ENCODE assay signal across 11 cellular contexts in the genomic region with DNA sequence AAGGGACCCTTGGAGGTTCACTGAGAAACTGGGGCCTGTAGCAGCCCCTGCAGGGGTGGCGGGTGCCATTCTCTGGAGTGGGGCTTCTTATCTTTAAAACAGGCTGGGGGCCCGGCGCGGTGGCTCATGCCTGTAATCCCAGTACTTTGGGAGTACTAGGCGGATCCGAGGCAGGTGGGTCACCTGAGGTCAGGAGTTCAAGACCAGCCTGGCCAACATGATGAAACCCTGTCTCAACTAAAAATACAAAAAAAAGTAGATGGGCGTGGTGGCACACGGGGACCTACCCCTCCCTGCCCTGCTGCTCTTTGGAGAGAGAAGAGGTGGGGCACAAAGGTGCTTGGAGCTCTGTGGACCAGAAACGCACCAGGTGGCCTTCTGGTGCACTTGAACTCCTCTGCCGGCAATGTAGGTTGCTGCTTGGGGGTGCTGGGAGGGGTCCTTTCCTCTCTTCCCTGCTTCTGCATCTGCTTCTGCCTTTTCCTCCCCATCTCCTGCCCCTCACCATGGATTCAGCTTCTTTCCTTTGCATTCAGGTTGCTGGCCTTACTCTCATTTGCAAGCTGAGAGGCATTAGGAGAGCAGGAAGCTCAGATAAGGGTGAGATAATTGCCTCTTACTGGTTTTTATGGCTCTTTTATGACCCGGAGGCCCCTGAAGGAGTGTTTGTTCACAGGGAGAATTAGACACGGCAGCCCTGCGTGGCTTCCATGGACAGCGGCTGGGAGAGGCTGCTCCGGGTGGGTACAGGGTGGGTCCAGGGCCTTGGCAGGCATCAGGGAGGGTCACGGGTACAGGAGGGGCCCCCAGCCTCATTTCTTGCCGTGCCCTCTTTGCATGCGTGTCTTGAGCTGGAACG. TPM values are rescaled to one million over a fixed set of nuclear protein-coding genes. Genes with fewer than 3 reads are reported as not detected.
DNase-seq lines count a peak whose midpoint lies in the region; ATAC-seq, FAIRE-seq and TF ChIP-seq lines count a peak whose summit lies in the region.
"Had no signal": no experiment of that assay in that cellular context is flagged by ENCODE, and none has a peak within 500 bp of the region (broad histone marks: within the 10 kb centered on the region; RNA-seq: fewer than 3 reads in every experiment).

No MANE protein-coding gene starts in this region.

- no peak overlapping the region for H3K4ac ChIP-seq in mesenchymal stem cell (ENCODE audit: low read depth in 1 of 2, low read length in 2 of 2)

- no peak overlapping the region for H3K14ac ChIP-seq in mesenchymal stem cell (ENCODE audit: low read length in 2 of 2)

- H2BK12ac ChIP-seq in mesenchymal stem cell (ENCODE audit: low read length in 2 of 2), result no peak overlapping the region

- WGBS in mesenchymal stem cell, result 61% methylated on average over 18 of the region's 19 CpGs

- H3K4me3 ChIP-seq in mesenchymal stem cell (ENCODE audit: insufficient read depth in 1 of 2, low read depth in 1 of 2, low read length in 2 of 2), result no peak overlapping the region
- H3K4me3 ChIP-seq: gastrocnemius medialis had no signal

- no peaks in the 10 kb centered on the region for H3K27me3 ChIP-seq in mesenchymal stem cell (ENCODE audit: control insufficient read depth in 1 of 2, insufficient read depth in 1 of 2, low read length in 2 of 2)
- H3K27me3 ChIP-seq: gastrocnemius medialis had no signal

- peaks cover 14% of the 10 kb centered on the region for H3K79me1 ChIP-seq in mesenchymal stem cell (replicated peaks; ENCODE audit: low read length, poor library complexity, severe bottlenecking)

- H3K27ac ChIP-seq in mesenchymal stem cell (ENCODE audit: low read length, poor library complexity, severe bottlenecking), result no peak overlapping the region
- H3K27ac ChIP-seq: gastrocnemius medialis, HL-60 had no signal

- no peak overlapping the region for H2BK120ac ChIP-seq in mesenchymal stem cell (ENCODE audit: low read depth, low read length)

- no peak for FAIRE-seq in GM12891 (lab: Jason Lieb, UNC)

- no peak overlapping the region for H3K23ac ChIP-seq in mesenchymal stem cell (ENCODE audit: low read length in 2 of 2)

- H3K4me2 ChIP-seq in mesenchymal stem cell (ENCODE audit: low read length, poor library complexity, severe bottlenecking), result no peak overlapping the region

- no peak overlapping the region for H4K8ac ChIP-seq in mesenchymal stem cell (ENCODE audit: low read length)

- H3K4me1 ChIP-seq in mesenchymal stem cell (ENCODE audit: control insufficient read depth, insufficient read depth, low read depth, low read length), result peaks cover 22% of the 10 kb centered on the region

- no peak for TF ChIP-seq POLR2A in GM12891 (IDR thresholded peaks at IDR 0.05; ENCODE audit: low read depth, low read length)

- DNase-seq in DMS153 treated with DMSO at 0.1 percent for 48 hours (lab: John Stamatoyannopoulos, UW; ENCODE audit: unreplicated experiment), result peak; percentile 87
- peak; percentile 97 for DNase-seq in NCI-H187 treated with DMSO at 0.1 percent for 48 hours (lab: John Stamatoyannopoulos, UW)
- DNase-seq in SHP77 (lab: John Stamatoyannopoulos, UW), result peak; percentile 59 to 64
- peak; percentile 9 for DNase-seq in mesenchymal stem cell
- DNase-seq in GM12891 (ENCODE audit: insufficient read length, low spot score), result no peak
- no peak for DNase-seq in stimulated activated CD4-positive, alpha-beta T cell treated with anti-CD3 and anti-CD28 coated beads, Interleukin-2, amount 100 ng/mL, for 48 hours
- DNase-seq: activated naive CD4-positive, alpha-beta T cell treated with anti-CD3 and anti-CD28 coated beads, Interleukin-2, amount 10 ng/mL, durations not matched to agents 7 days and 5 days; gastrocnemius medialis had no signal

- no peak overlapping the region for H2BK15ac ChIP-seq in mesenchymal stem cell (ENCODE audit: low read depth, poor library complexity, severe bottlenecking)

- no peak overlapping the region for H2BK5ac ChIP-seq in mesenchymal stem cell (ENCODE audit: low read depth, low read length, poor library complexity, severe bottlenecking)

- H4K91ac ChIP-seq in mesenchymal stem cell (ENCODE audit: low read length), result no peak overlapping the region

- no peak overlapping the region for H3K9ac ChIP-seq in mesenchymal stem cell (ENCODE audit: low read length)

- H2AK5ac ChIP-seq in mesenchymal stem cell (ENCODE audit: low read length, severe bottlenecking), result no peak overlapping the region

- no peak overlapping the region for H2AFZ ChIP-seq in mesenchymal stem cell (ENCODE audit: low read depth, low read length)

- H3K36me3 ChIP-seq in mesenchymal stem cell (ENCODE audit: control insufficient read depth in 1 of 2, insufficient read depth in 2 of 2, low read depth in 1 of 2, low read length in 2 of 2), result peaks cover 23 to 29% of the 10 kb centered on the region in 2 experiments
- H3K36me3 ChIP-seq: gastrocnemius medialis had no signal

- no peak for ATAC-seq in GM19455 (IDR thresholded peaks at IDR 0.05; ENCODE audit: unreplicated experiment)
- ATAC-seq in HG03108 (IDR thresholded peaks at IDR 0.05; ENCODE audit: unreplicated experiment), result no peak
- ATAC-seq: gastrocnemius medialis had no signal

- H3K9me3 ChIP-seq in mesenchymal stem cell (ENCODE audit: control insufficient read depth, low read length), result no peaks in the 10 kb centered on the region
- H3K9me3 ChIP-seq: gastrocnemius medialis had no signal

- H3K18ac ChIP-seq in mesenchymal stem cell (ENCODE audit: low read depth in 1 of 2, low read length in 2 of 2), result no peak overlapping the region

TF ChIP-seq in GM12891, 5 proteins besides CTCF, POLR2A, EP300 and RAD21:
- TF ChIP-seq POU2F2 (IDR thresholded peaks at IDR 0.05; ENCODE audit: low read depth, low read length) (no peak), SPI1 (IDR thresholded peaks at IDR 0.05; ENCODE audit: low read depth, low read length) (no peak), TAF1 (IDR thresholded peaks at IDR 0.05; ENCODE audit: low read depth, low read length) (no peak), POLR2AphosphoS5 (IDR thresholded peaks at IDR 0.05; ENCODE audit: low read depth, low read length) (no peak), PAX5 (IDR thresholded peaks at IDR 0.05; ENCODE audit: insufficient read depth, low read length, severe bottlenecking) (no peak)

RNA-seq across cellular contexts. Expression of a gene that starts 57.4 kb away (rescaled TPM):
- 6.9 TPM for polyA plus RNA-seq in mesenchymal stem cell (2013, experiment 1 of 2)
- polyA plus RNA-seq in mesenchymal stem cell (2013, experiment 2 of 2), result 7.2 TPM
- polyA plus RNA-seq in GM12891 (2012; ENCODE audit: low read depth, missing spikeins), result 1.1 TPM

Comparison
In these comparisons a context has a peak if more than half of its experiments do, and no peak if none do; other contexts are left out.
1. DNase-seq: peak in DMS153 treated with DMSO at 0.1 percent for 48 hours (single experiment), NCI-H187 treated with DMSO at 0.1 percent for 48 hours (single experiment), SHP77 (2 of 2) and mesenchymal stem cell (single experiment); none in GM12891 (single experiment) and stimulated activated CD4-positive, alpha-beta T cell treated with anti-CD3 and anti-CD28 coated beads, Interleukin-2, amount 100 ng/mL, for 48 hours (0 of 2).